11 cellular contexts compared by ENCODE assay signal in the genomic region with DNA sequence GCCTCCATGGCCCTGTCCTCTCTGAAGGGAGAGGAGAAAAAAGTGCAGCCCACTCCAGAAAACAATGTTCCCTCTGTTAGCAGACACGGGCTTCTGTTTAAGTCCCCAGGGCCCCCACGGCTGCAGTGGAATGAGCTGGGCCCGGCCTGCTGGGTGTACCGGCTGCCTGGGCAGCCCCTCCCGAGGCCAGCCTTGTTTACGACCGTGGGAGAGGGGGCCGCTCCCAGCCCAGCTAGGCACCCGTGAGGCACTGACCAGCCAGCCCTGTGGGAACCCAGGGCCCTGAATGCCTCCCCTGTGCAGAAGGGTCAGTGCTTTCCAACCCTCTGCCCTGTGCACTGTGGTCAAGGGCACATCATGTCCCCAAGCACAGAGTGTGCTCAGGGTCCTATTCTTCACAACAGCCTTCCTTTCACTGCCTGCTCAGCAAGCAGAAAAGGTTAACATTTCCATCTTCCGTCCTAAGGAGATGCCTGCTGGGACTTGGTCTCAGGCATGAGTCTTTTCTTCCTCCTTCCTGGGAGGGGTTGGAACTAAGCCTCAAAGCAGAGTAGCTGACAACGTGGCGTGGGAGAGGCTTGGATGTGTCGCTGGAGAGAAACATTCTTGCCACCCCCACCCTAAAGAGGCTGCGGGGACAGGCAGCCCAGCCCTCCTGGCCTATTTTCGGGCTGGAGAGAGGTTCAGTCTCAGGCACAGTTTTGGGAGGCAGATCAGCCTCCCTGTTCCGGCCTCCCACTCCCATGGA.
A peak's percentile ranks its signal among the peaks of the same experiment; 100 is the strongest.
DNase-seq lines count a peak whose midpoint lies in the region; ATAC-seq and TF ChIP-seq lines count a peak whose summit lies in the region.
"Had no signal": no experiment of that assay in that cellular context is flagged by ENCODE, and none has a peak within 500 bp of the region (broad histone marks: within the 10 kb centered on the region; RNA-seq: fewer than 3 reads in every experiment).

No MANE protein-coding gene starts in this region.

- H3K36me3 ChIP-seq in OCI-LY1 (ENCODE audit: insufficient read depth, low read length) = no peaks in the 10 kb centered on the region; the same call in 1 of the 2 replicates
- H3K36me3 ChIP-seq in stomach = no peaks in the 10 kb centered on the region

- DNase-seq in epidermal melanocyte (ENCODE audit: insufficient read length, low spot score) (peak; percentile 82), mesothelial cell of epicardium (ENCODE audit: low spot score in 2 of 2, unreplicated experiment in 2 of 2) (no peak), stomach (no peak), T-cell (no peak), NCI-H146 (lab: John Stamatoyannopoulos, UW) (no peak)
- DNase-seq in NK-92 treated with Interleukin-12 subunit alpha and Interleukin-12 subunit beta, amount 100 ng/mL, for 24 hours (lab: John Stamatoyannopoulos, UW) = no peak
- no peak for DNase-seq in activated T-cell treated with anti-CD3 and anti-CD28 coated beads, Interleukin-2, amount 50 U/mL, for 24 hours
- DNase-seq: activated CD8-positive, alpha-beta memory T cell treated with anti-CD3 and anti-CD28 coated beads for 24 hours; NCI-H1092 treated with DMSO at 0.1 percent for 48 hours; stimulated activated CD4-positive, alpha-beta T cell treated with anti-CD3 and anti-CD28 coated beads, Interleukin-15, amount 100 ng/mL, for 24 hours had no signal

- WGBS in stomach, 5 donors = 45 to 59% (median 55%) methylated on average over 11 to 16 of the region's 16 CpGs

- peak overlapping the region; percentile 78; the same call in 1 of the 2 replicates for H2AFZ ChIP-seq in OCI-LY1 (ENCODE audit: low read length)

- H4K20me1 ChIP-seq in OCI-LY1 (ENCODE audit: insufficient read depth, low read length) = no peaks in the 10 kb centered on the region

- intact Hi-C loops in stomach (cut with DNase I; ENCODE audit: low total_unique reads) = no loop called here

- no peak for TF ChIP-seq POLR2A in stomach (IDR thresholded peaks at IDR 0.05)

- CTCF ChIA-PET in T-cell (lab: Charles Lee) = interaction anchor here in 1 of 2 donors (0.6 kb wide), 1 partner anchor 27 kb away, joined by 4 read pairs; no protein-coding TSS in a partner anchor

- H3K79me2 ChIP-seq in OCI-LY1 (ENCODE audit: insufficient read depth, low read length) = no peaks in the 10 kb centered on the region

- peak overlapping the region; percentile 39; the same call in 1 of the 2 replicates for H3K9ac ChIP-seq in OCI-LY1 (ENCODE audit: low read length)

- peak; percentile 22 for TF ChIP-seq EP300 in stomach (IDR thresholded peaks at IDR 0.05)

- H3K9me3 Mint-ChIP-seq in mesothelial cell of epicardium (peaks cover 4% of the 10 kb centered on the region), T-cell (no peaks in the 10 kb centered on the region)
- no peaks in the 10 kb centered on the region for H3K9me3 Mint-ChIP-seq in activated T-cell treated with anti-CD3 and anti-CD28 coated beads, Interleukin-2, amount 50 U/mL, for 24 hours

- POLR2A ChIA-PET in T-cell (lab: Charles Lee) = no interaction called here

- H3F3A ChIP-seq in OCI-LY1 (ENCODE audit: insufficient read depth, low read length) = no peaks in the 10 kb centered on the region; the same call in 1 of the 2 replicates

- TF ChIP-seq CTCF in OCI-LY1 (IDR thresholded peaks at IDR 0.05; ENCODE audit: low read length) (no peak), mesothelial cell of epicardium (IDR thresholded peaks at IDR 0.05; ENCODE audit: unreplicated experiment) (no peak), stomach (IDR thresholded peaks at IDR 0.05) (no peak)

- peak overlapping the region; percentile 47 for H3K27ac Mint-ChIP-seq in mesothelial cell of epicardium
- no peak overlapping the region for H3K27ac Mint-ChIP-seq in T-cell
- H3K27ac Mint-ChIP-seq in activated T-cell treated with anti-CD3 and anti-CD28 coated beads, Interleukin-2, amount 50 U/mL, for 24 hours = no peak overlapping the region

- H3K4me3 Mint-ChIP-seq in mesothelial cell of epicardium = no peak overlapping the region
- H3K4me3 Mint-ChIP-seq in T-cell = no peak overlapping the region
- no peak overlapping the region for H3K4me3 Mint-ChIP-seq in activated T-cell treated with anti-CD3 and anti-CD28 coated beads, Interleukin-2, amount 50 U/mL, for 24 hours

- peak overlapping the region; percentile 16; the same call in 1 of the 2 replicates for H3K4me2 ChIP-seq in OCI-LY1 (ENCODE audit: low read length)

- H3K9me2 ChIP-seq in OCI-LY1 (ENCODE audit: low read depth, low read length) = no peaks in the 10 kb centered on the region

- H3K4me1 ChIP-seq in OCI-LY1 (ENCODE audit: insufficient read depth, low read length, severe bottlenecking) (peaks cover 61% of the 10 kb centered on the region), stomach (peaks cover 0 to 8% (median 3%) of the 10 kb centered on the region in 4 donors)

- H3K4me3 ChIP-seq in OCI-LY1 (ENCODE audit: low read depth, low read length, poor library complexity, severe bottlenecking) (no peak overlapping the region), stomach (no peak overlapping the region)

- H3K4me1 Mint-ChIP-seq in mesothelial cell of epicardium (peaks cover 6% of the 10 kb centered on the region), T-cell (peaks cover 0 to 4% (median 0%) of the 10 kb centered on the region in 3 donors)
- H3K4me1 Mint-ChIP-seq in activated T-cell treated with anti-CD3 and anti-CD28 coated beads, Interleukin-2, amount 50 U/mL, for 24 hours (ENCODE audit: low read depth) = peaks cover 16% of the 10 kb centered on the region

- H3K27ac ChIP-seq in OCI-LY1 (ENCODE audit: low read depth, low read length, poor library complexity, severe bottlenecking) = peak overlapping the region; percentile 69
- H3K27ac ChIP-seq in stomach = peak overlapping the region in 4 of 5 donors; percentile 9 to 42 (median 34)

- ATAC-seq in T-cell (replicated peaks in 1 of 4) = no peak

- H3K27me3 ChIP-seq in OCI-LY1 (ENCODE audit: insufficient read depth, low read length) (no peaks in the 10 kb centered on the region), stomach (no peaks in the 10 kb centered on the region)

- H3K9me3 ChIP-seq in OCI-LY1 (ENCODE audit: low read length) (0 out of 2 replicates have a peak, but pooled peaks cover 2% of the 10 kb centered on the region), stomach (no peaks in the 10 kb centered on the region)

- no peaks in the 10 kb centered on the region for H3K36me3 Mint-ChIP-seq in mesothelial cell of epicardium
- no peaks in the 10 kb centered on the region for H3K36me3 Mint-ChIP-seq in T-cell
- no peaks in the 10 kb centered on the region for H3K36me3 Mint-ChIP-seq in activated T-cell treated with anti-CD3 and anti-CD28 coated beads, Interleukin-2, amount 50 U/mL, for 24 hours (ENCODE audit: low read depth)

- H3K27me3 Mint-ChIP-seq in mesothelial cell of epicardium (ENCODE audit: low read depth) (no peaks in the 10 kb centered on the region), T-cell (no peaks in the 10 kb centered on the region)
- no peaks in the 10 kb centered on the region for H3K27me3 Mint-ChIP-seq in activated T-cell treated with anti-CD3 and anti-CD28 coated beads, Interleukin-2, amount 50 U/mL, for 24 hours
